In the genomic region with DNA sequence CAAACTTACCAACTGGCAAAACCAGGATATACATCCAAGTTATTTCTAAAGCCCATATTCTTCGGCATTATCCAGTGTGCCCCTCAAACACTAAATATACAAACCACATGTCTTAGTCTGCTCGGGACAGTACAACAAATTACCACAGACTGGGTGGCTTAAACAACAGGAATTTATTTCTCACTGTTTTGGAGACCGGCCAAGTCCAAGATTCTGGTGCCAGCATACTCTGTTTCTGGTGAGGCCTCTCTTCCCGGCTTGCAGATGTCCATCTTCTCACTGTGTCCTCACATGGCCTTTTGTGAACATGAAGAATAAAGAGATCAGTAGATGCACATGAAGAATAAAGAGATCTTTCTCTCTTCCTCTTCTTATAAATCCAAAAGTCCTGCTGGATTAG, we compare ENCODE assay signal across 12 cellular contexts. TPM values are rescaled to one million over a fixed set of nuclear protein-coding genes. Genes with fewer than 3 reads are reported as not detected.
DNase-seq lines count a peak whose midpoint lies in the region; ATAC-seq, FAIRE-seq and TF ChIP-seq lines count a peak whose summit lies in the region.
"Had no signal": no experiment of that assay in that cellular context is flagged by ENCODE, and none has a peak within 500 bp of the region (broad histone marks: within the 10 kb centered on the region; RNA-seq: fewer than 3 reads in every experiment).

No MANE protein-coding gene starts in this region.

- no peak overlapping the region for H3K27ac ChIP-seq in right atrium auricular region
- no peak overlapping the region for H3K27ac ChIP-seq in esophagus squamous epithelium
- H3K27ac ChIP-seq: psoas muscle had no signal

- no peak for FAIRE-seq in urothelium cell line (lab: Jason Lieb, UNC)

- H3K36me3 ChIP-seq in right atrium auricular region = no peaks in the 10 kb centered on the region
- H3K36me3 ChIP-seq in esophagus squamous epithelium = no peaks in the 10 kb centered on the region

- no peak for DNase-seq in Right ventricle myocardium inferior (ENCODE audit: missing footprints)
- no peak for DNase-seq in cardiac septum (ENCODE audit: low spot score)
- peak; percentile 47 for DNase-seq in astrocyte of the spinal cord (ENCODE audit: low read depth, low spot score)
- peak; percentile 63 for DNase-seq in right atrium auricular region (ENCODE audit: low spot score)
- peak; percentile 13 for DNase-seq in urothelium cell line (ENCODE audit: low spot score)
- DNase-seq in esophagus squamous epithelium (lab: John Stamatoyannopoulos, UW) = no peak
- DNase-seq in epidermal melanocyte (ENCODE audit: insufficient read length, low spot score) = no peak
- DNase-seq in activated CD4-positive, CD25-positive, alpha-beta regulatory T cell treated with anti-CD3 and anti-CD28 coated beads, Interleukin-2, amount 50 U/mL, for 72 hours = no peak
- DNase-seq: NCI-H187, psoas muscle had no signal

- no peak for TF ChIP-seq CTCF in astrocyte of the spinal cord (IDR thresholded peaks at IDR 0.05; ENCODE audit: low read depth, low read length)
- no peak for TF ChIP-seq CTCF in right atrium auricular region (IDR thresholded peaks at IDR 0.05)
- no peak for TF ChIP-seq CTCF in esophagus squamous epithelium (IDR thresholded peaks at IDR 0.05)

- no peaks in the 10 kb centered on the region for H3K9me3 ChIP-seq in right atrium auricular region
- no peaks in the 10 kb centered on the region for H3K9me3 ChIP-seq in esophagus squamous epithelium
- H3K9me3 ChIP-seq: psoas muscle had no signal

- in situ Hi-C loops in astrocyte of the spinal cord (cut with HindIII; ENCODE audit: low sequenced_read_pairs) = no loop called here

- no peak for TF ChIP-seq POLR2A in esophagus squamous epithelium (IDR thresholded peaks at IDR 0.05)

- no peaks in the 10 kb centered on the region for H3K27me3 ChIP-seq in right atrium auricular region
- H3K27me3 ChIP-seq in esophagus squamous epithelium = no peaks in the 10 kb centered on the region

- peak; percentile 79 for ATAC-seq in Right ventricle myocardium inferior

- H3K4me1 ChIP-seq in right atrium auricular region (peaks cover 0 to 9% of the 10 kb centered on the region in 2 donors), esophagus squamous epithelium (no peaks in the 10 kb centered on the region)
- H3K4me1 ChIP-seq: psoas muscle had no signal

- H3K4me3 ChIP-seq in astrocyte of the spinal cord (ENCODE audit: low read depth, low read length) (no peak overlapping the region), right atrium auricular region (no peak overlapping the region), esophagus squamous epithelium (no peak overlapping the region)
- H3K4me3 ChIP-seq: psoas muscle had no signal

- 24 to 34% methylated on average over 4 of the region's 4 CpGs for WGBS in esophagus squamous epithelium, 2 donors

- intact Hi-C loops in Right ventricle myocardium inferior (cut with DNase I) (no loop called here), cardiac septum (cut with DNase I) (no loop called here), esophagus squamous epithelium (cut with DNase I) (no loop called here)

RNA-seq across cellular contexts. Expression of a gene that starts 12.9 kb away (rescaled TPM):
- total RNA-seq in Right ventricle myocardium inferior (not detected), cardiac septum (not detected), right atrium auricular region (not detected), esophagus squamous epithelium (not detected)
- total RNA-seq: kidney epithelial cell, OCI-LY7, psoas muscle had no signal

Comparison
In these comparisons a context has a peak if more than half of its experiments do, and no peak if none do; other contexts are left out.
1. DNase-seq: peak in astrocyte of the spinal cord (single experiment), right atrium auricular region (single experiment) and urothelium cell line (single experiment); none in Right ventricle myocardium inferior (single experiment), cardiac septum (single experiment), esophagus squamous epithelium (single experiment), epidermal melanocyte (single experiment) and activated CD4-positive, CD25-positive, alpha-beta regulatory T cell treated with anti-CD3 and anti-CD28 coated beads, Interleukin-2, amount 50 U/mL, for 72 hours (single experiment).